ENCODE assay signal across 17 cellular contexts in genomic region chr2:20597868-20598183, GRCh38. TPM values are rescaled to one million over a fixed set of nuclear protein-coding genes. Genes with fewer than 3 reads are reported as not detected.
DNase-seq lines count a peak whose midpoint lies in the region; ATAC-seq, FAIRE-seq and TF ChIP-seq lines count a peak whose summit lies in the region.
"Had no signal": no experiment of that assay in that cellular context is flagged by ENCODE, and none has a peak within 500 bp of the region (broad histone marks: within the 10 kb centered on the region; RNA-seq: fewer than 3 reads in every experiment).

No MANE protein-coding gene starts in this region.

- DNase-seq in coronary artery (ENCODE audit: low spot score) (peak; percentile 69), HepG2 (ENCODE audit: low spot score) (no peak), small intestine (no peak), NCI-H1092 (lab: John Stamatoyannopoulos, UW) (no peak), COLO668 (lab: John Stamatoyannopoulos, UW; ENCODE audit: unreplicated experiment) (no peak), middle frontal gyrus (ENCODE audit: extremely low spot score, low spot score) (no peak)
- DNase-seq: activated T-cell treated with anti-CD3 and anti-CD28 coated beads, Interleukin-2, amount 50 U/mL, for 24 hours; AML-193; NCI-H1092 treated with DMSO at 0.1 percent for 48 hours; NCI-H69; SIG-M5 had no signal

- H3K27me3 ChIP-seq in HepG2 (ENCODE audit: control insufficient read depth in 1 of 2, insufficient read depth in 2 of 2, low read length in 2 of 2) (no peaks in the 10 kb centered on the region), small intestine (ENCODE audit: control insufficient read depth in 2 of 2, insufficient read depth in 2 of 2, low read length in 2 of 2) (no peaks in the 10 kb centered on the region)

- no TSS peak for BruUV-seq in HepG2 (replicated peaks; lab: Mats Ljungman, UMichigan)

- TF ChIP-seq RAD21 in HepG2 (CRISPR knock-in tag; IDR thresholded peaks at IDR 0.05) = no peak

- peak overlapping the region; percentile 81 for H3K9ac ChIP-seq in HepG2 (ENCODE audit: insufficient read depth, low read depth, low read length)

- CTCF ChIA-PET in HEK293 (lab: Yijun Ruan, JAX) (no interaction called here), HepG2 (lab: Yijun Ruan, JAX; ENCODE audit: low intra/inter-chr PET ratio, low total read pairs) (no interaction called here)

- H4K20me1 ChIP-seq in HepG2 (ENCODE audit: insufficient read depth, low read length) = no peaks in the 10 kb centered on the region

- no peak overlapping the region for H3K27ac ChIP-seq in HEK293 (ENCODE audit: extremely low read depth, low read depth, low read length)
- peak overlapping the region; percentile 86 for H3K27ac ChIP-seq in coronary artery
- peak overlapping the region; percentile 97 for H3K27ac ChIP-seq in HepG2 (ENCODE audit: extremely low read length, insufficient read depth, low read length)
- peak overlapping the region; percentile 24 to 91 for H3K27ac ChIP-seq in small intestine (ENCODE audit: low read depth in 1 of 2, low read length in 1 of 2)

- H3K4me2 ChIP-seq in HepG2 (ENCODE audit: low read depth, low read length) = peak overlapping the region; percentile 74

- WGBS in HepG2 (ENCODE audit: low lambda C conversion rate) = 95% methylated on average over 6 of the region's 6 CpGs
- WGBS in small intestine, 3 donors = 89 to 94% (median 93%) methylated on average over 6 of the region's 6 CpGs

- no peak overlapping the region for H2AFZ ChIP-seq in HepG2 (ENCODE audit: low read length)

- ATAC-seq in HepG2 (no peak), HG03432 (IDR thresholded peaks at IDR 0.05; ENCODE audit: unreplicated experiment) (no peak)

- peak in 1 of 2 experiments; percentile 29; a peak in 1 of 4 replicates for TF ChIP-seq POLR2A in HepG2 (IDR thresholded peaks at IDR 0.05; ENCODE audit: insufficient read depth in 1 of 2, low read depth in 2 of 2, low read length in 2 of 2)

- TF ChIP-seq EP300 in HepG2 (IDR thresholded peaks at IDR 0.05; ENCODE audit: low read depth in 2 of 2, low read length in 2 of 2) (no peak), HepG2 (CRISPR knock-in tag; IDR thresholded peaks at IDR 0.05; ENCODE audit: borderline replicate concordance) (no peak)

- TF ChIP-seq CTCF in HEK293 (tag by site-specific recombination; IDR thresholded peaks at IDR 0.05) = no peak
- TF ChIP-seq CTCF in coronary artery (IDR thresholded peaks at IDR 0.05) = no peak
- no peak for TF ChIP-seq CTCF in HepG2 (CRISPR knock-in tag; IDR thresholded peaks at IDR 0.05)

- H3K4me1 ChIP-seq in HEK293 (ENCODE audit: control insufficient read depth, insufficient read depth, low read length) (no peaks in the 10 kb centered on the region), HepG2 (ENCODE audit: insufficient read depth, low read length) (peaks cover 83% of the 10 kb centered on the region), small intestine (ENCODE audit: control insufficient read depth in 2 of 2, insufficient read depth in 1 of 2, low read depth in 1 of 2, low read length in 1 of 2) (peaks cover 0 to 13% of the 10 kb centered on the region in 2 donors)

- H3K9me3 ChIP-seq in HEK293 (ENCODE audit: control insufficient read depth, insufficient read depth, low read depth, low read length) = no peaks in the 10 kb centered on the region
- no peaks in the 10 kb centered on the region for H3K9me3 ChIP-seq in HepG2 (ENCODE audit: low read length)
- H3K9me3 ChIP-seq in small intestine (ENCODE audit: control insufficient read depth, low read depth) = no peaks in the 10 kb centered on the region

- H3K79me2 ChIP-seq in HepG2 (ENCODE audit: insufficient read depth, low read length) = peaks cover 30% of the 10 kb centered on the region

- FAIRE-seq in HepG2 (lab: Jason Lieb, UNC) (no peak), small intestine (lab: Jason Lieb, UNC) (no peak)
- FAIRE-seq: bronchial epithelial cell, GM18507, islet of Langerhans, urothelium cell line had no signal

- intact Hi-C loops in HepG2 (cut with micrococcal nuclease; ENCODE audit: unreplicated experiment) = loop anchor here (1.0 to 10.0 kb wide), 4 partner anchors 19 to 407 kb away; no protein-coding TSS in a partner anchor

- POLR2A ChIA-PET in HEK293 (lab: Yijun Ruan, JAX) (interaction anchor here (4.2 kb wide), 1 partner anchor 150 kb away, joined by 29 read pairs; the partner anchor contains the start of gene RHOB), HepG2 (lab: Yijun Ruan, JAX) (interaction anchor here (0.7 to 36.8 kb wide), 15 partner anchors 12 to 179 kb away, joined by 4 to 1537 read pairs (median 41); partner anchors contain the start of gene RHOB)

- in situ Hi-C loops in HepG2 (cut with HindIII; ENCODE audit: extremely low pct_ligation_motif_present, low pct_unique_long_range_greater_than_20kb) = no loop called here

- no peaks in the 10 kb centered on the region for H3K36me3 ChIP-seq in HEK293 (ENCODE audit: control insufficient read depth in 2 of 2, insufficient read depth in 1 of 2, low read length in 2 of 2)
- H3K36me3 ChIP-seq in HepG2 (replicated peaks in 1 of 2; ENCODE audit: control insufficient read depth in 1 of 2, insufficient read depth in 2 of 2, low read length in 2 of 2) = no peaks in the 10 kb centered on the region
- H3K36me3 ChIP-seq in small intestine (ENCODE audit: control insufficient read depth in 2 of 2, insufficient read depth in 2 of 2, low read length in 2 of 2) = no peaks in the 10 kb centered on the region

- H3K4me3 ChIP-seq in HEK293 (ENCODE audit: low read depth, low read length) (no peak overlapping the region), coronary artery (no peak overlapping the region), HepG2 (replicated peaks in 1 of 3; ENCODE audit: insufficient read depth in 1 of 3, low read depth in 2 of 3, low read length in 3 of 3) (peak overlapping the region in 1 of 3 experiments; percentile 44; a peak in 2 of 6 replicates), small intestine (ENCODE audit: low read depth in 1 of 2, low read length in 2 of 2) (no peak overlapping the region)

TF ChIP-seq in HEK293, 187 proteins besides CTCF, POLR2A, EP300 and RAD21 (continues in another document):
- TF ChIP-seq ZNF133 (tag by site-specific recombination; IDR thresholded peaks at IDR 0.05) = no peak

TF ChIP-seq in HepG2, 621 proteins besides CTCF, POLR2A, EP300 and RAD21:
- TF ChIP-seq ZC3H13 (CRISPR knock-in tag; IDR thresholded peaks at IDR 0.05) (0 out of 2 replicates have a peak, but pooled peaks have one; percentile 45), HMGXB4 (CRISPR knock-in tag; IDR thresholded peaks at IDR 0.05; ENCODE audit: borderline replicate concordance in 1 of 2, low read depth in 1 of 2) (0 out of 4 replicates have a peak, but pooled peaks of 1 of the 2 experiments have one; percentile 3), RBFOX2 (IDR thresholded peaks at IDR 0.05; ENCODE audit: low read depth, low read length) (0 out of 2 replicates have a peak, but pooled peaks have one; percentile 2), LCORL (IDR thresholded peaks at IDR 0.05) (no peak), LCORL (CRISPR knock-in tag; IDR thresholded peaks at IDR 0.05) (0 out of 2 replicates have a peak, but pooled peaks have one; percentile 36), ZNF572 (CRISPR knock-in tag; IDR thresholded peaks at IDR 0.05) (no peak), ARID2 (CRISPR knock-in tag; IDR thresholded peaks at IDR 0.05; ENCODE audit: borderline replicate concordance) (0 out of 2 replicates have a peak, but pooled peaks have one; percentile 53)

RNA-seq across cellular contexts. Expression of gene HS1BP3, which starts 53.1 kb away (rescaled TPM):
- total RNA-seq in HepG2 (2016; rRNA removed; fragmentation: Illumina TruSeq; extraction: Trizol) = 22.0 and 22.8 TPM in 2 replicates
- 4.7 and 4.9 TPM in 2 replicates for total RNA-seq in HepG2 (2016; cell fraction: cytosol; rRNA removed; fragmentation: Illumina TruSeq; extraction: Trizol; ENCODE audit: low read depth)
- 18.5 and 23.5 TPM in 2 replicates for total RNA-seq in HepG2 (2016; cell fraction: insoluble cytoplasmic fraction; rRNA removed; fragmentation: Illumina TruSeq; extraction: Trizol)
- 12.9 and 13.2 TPM in 2 replicates for total RNA-seq in HepG2 (2016; cell fraction: membrane; rRNA removed; fragmentation: Illumina TruSeq; extraction: Trizol)
- 16.8 and 19.0 TPM in 2 replicates for total RNA-seq in HepG2 (2016; cell fraction: nucleus; rRNA removed; fragmentation: Illumina TruSeq; extraction: Trizol)
- polyA plus RNA-seq in HepG2 (2011; rRNA removed) (15.2 and 17.3 TPM in 2 replicates), small intestine (10 to 100 TPM; 18.5 to 23.5 (median 23.2) TPM)
- polyA plus RNA-seq in HepG2 (2011; cell fraction: cytosol; rRNA removed) = 9.2 and 11.9 TPM in 2 replicates
- 20.1 and 23.4 TPM in 2 replicates for polyA plus RNA-seq in HepG2 (2011; cell fraction: nucleus; rRNA removed)
- 13.4 and 14.5 TPM in 2 replicates for polyA plus RNA-seq in HepG2 (2012)
- polyA plus RNA-seq in HepG2 (2016; cell fraction: cytosol; fragmentation: Illumina TruSeq; extraction: Trizol; ENCODE audit: low read depth) = 5.3 and 5.4 TPM in 2 replicates
- polyA plus RNA-seq in HepG2 (2016; cell fraction: insoluble cytoplasmic fraction; fragmentation: Illumina TruSeq; extraction: Trizol; ENCODE audit: low read depth) = 19.1 and 22.3 TPM in 2 replicates
- polyA plus RNA-seq in HepG2 (2016; cell fraction: membrane; fragmentation: Illumina TruSeq; extraction: Trizol; ENCODE audit: low read depth) = 8.7 and 10.7 TPM in 2 replicates
- polyA plus RNA-seq in HepG2 (2016; cell fraction: nucleus; fragmentation: Illumina TruSeq; extraction: Trizol; ENCODE audit: insufficient read depth, low read depth) = 19.4 and 22.9 TPM in 2 replicates
- polyA minus RNA-seq in HepG2 (2011; rRNA and poly(A)+ RNA removed; ENCODE audit: low replicate concordance) = 14.3 and 29.5 TPM in 2 replicates
- polyA minus RNA-seq in HepG2 (2011; cell fraction: cytosol; rRNA and poly(A)+ RNA removed) = 11.9 and 13.8 TPM in 2 replicates
- polyA minus RNA-seq in HepG2 (2011; cell fraction: nucleus; rRNA and poly(A)+ RNA removed) = 28.6 and 28.8 TPM in 2 replicates
